In the genomic region with DNA sequence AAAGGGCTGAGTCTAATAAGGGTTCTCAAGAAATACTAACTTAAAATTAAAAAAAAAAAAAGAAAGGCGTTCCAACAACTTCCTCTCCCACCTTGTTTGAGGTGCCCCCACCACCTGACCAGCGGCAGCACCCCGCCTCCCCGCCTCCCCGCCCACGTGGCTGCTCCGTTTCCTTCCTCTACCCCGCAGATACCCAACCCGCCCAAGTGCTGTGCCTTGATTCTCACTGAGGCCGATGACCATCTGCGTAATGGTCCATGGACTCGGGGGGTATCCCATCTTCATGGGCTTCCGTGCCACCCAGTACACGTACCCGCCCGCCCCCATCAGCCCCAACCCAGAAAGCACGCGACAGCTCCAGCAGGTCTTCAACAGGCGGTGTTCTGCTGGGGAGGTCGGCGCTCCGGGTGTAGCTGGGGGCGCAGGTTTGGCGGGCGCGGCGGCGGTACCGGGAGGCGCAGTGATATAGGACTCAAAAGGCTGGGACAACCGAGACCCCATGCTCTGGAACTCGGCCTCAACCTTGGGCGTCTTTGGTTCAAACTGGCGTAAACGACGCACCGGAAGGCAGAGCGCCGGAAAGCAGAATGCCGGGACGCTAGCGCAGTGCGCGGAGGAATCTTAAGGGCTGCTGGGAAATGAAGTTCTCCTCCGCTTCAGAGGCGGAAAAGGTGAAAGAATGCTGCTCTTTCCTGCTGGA, we compare ENCODE assay signal across 8 cellular contexts. TPM values are rescaled to one million over a fixed set of nuclear protein-coding genes. Genes with fewer than 3 reads are reported as not detected.
A peak's percentile ranks its signal among the peaks of the same experiment; 100 is the strongest.
DNase-seq lines count a peak whose midpoint lies in the region; ATAC-seq and TF ChIP-seq lines count a peak whose summit lies in the region.

A gene with protein sequence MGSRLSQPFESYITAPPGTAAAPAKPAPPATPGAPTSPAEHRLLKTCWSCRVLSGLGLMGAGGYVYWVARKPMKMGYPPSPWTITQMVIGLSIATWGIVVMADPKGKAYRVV (minus strand): TSS at position 545 of the 700 bp plus-strand sequence. CDS start 44 bp downstream, at position 501.

- peaks cover 10% of the 10 kb centered on the region for H3K4me1 Mint-ChIP-seq in CD14-positive monocyte
- H3K4me1 Mint-ChIP-seq in effector memory CD8-positive, alpha-beta T cell (ENCODE audit: low read depth in 2 of 2), result peaks cover 9 to 12% of the 10 kb centered on the region in 2 donors
- peaks cover 10% of the 10 kb centered on the region for H3K4me1 Mint-ChIP-seq in memory B cell

- no peak for TF ChIP-seq CTCF in CD14-positive monocyte (IDR thresholded peaks at IDR 0.05)

- ATAC-seq in GM19328 (IDR thresholded peaks at IDR 0.05; ENCODE audit: unreplicated experiment), result peak; percentile 86
- ATAC-seq in HG03521 (IDR thresholded peaks at IDR 0.05; ENCODE audit: unreplicated experiment), result peak; percentile 90
- ATAC-seq in effector memory CD8-positive, alpha-beta T cell (replicated peaks), result peak; percentile 90
- peak; percentile 90 for ATAC-seq in memory B cell (ENCODE audit: low read depth)

- intact Hi-C loops in CD14-positive monocyte (cut with micrococcal nuclease), result no loop called here

- peaks cover 17 to 23% of the 10 kb centered on the region in 2 donors for H3K36me3 Mint-ChIP-seq in CD14-positive monocyte
- peaks cover 7% of the 10 kb centered on the region for H3K36me3 Mint-ChIP-seq in effector memory CD8-positive, alpha-beta T cell (ENCODE audit: insufficient read depth)
- peaks cover 12% of the 10 kb centered on the region for H3K36me3 Mint-ChIP-seq in memory B cell

- H3K27me3 Mint-ChIP-seq in CD14-positive monocyte (ENCODE audit: low read depth in 3 of 3) (no peaks in the 10 kb centered on the region), memory B cell (no peaks in the 10 kb centered on the region)
- H3K27me3 Mint-ChIP-seq in effector memory CD8-positive, alpha-beta T cell, result no peaks in the 10 kb centered on the region

- H3K4me3 Mint-ChIP-seq in CD14-positive monocyte (peak within 1 kb of the TSS; percentile 86 to 95), memory B cell (peak within 1 kb of the TSS; percentile 93)
- H3K4me3 Mint-ChIP-seq in effector memory CD8-positive, alpha-beta T cell, result peak within 1 kb of the TSS; percentile 94 to 96

- H3K9me3 Mint-ChIP-seq in CD14-positive monocyte (no peaks in the 10 kb centered on the region), memory B cell (no peaks in the 10 kb centered on the region)
- H3K9me3 Mint-ChIP-seq in effector memory CD8-positive, alpha-beta T cell, result no peaks in the 10 kb centered on the region

- DNase-seq in CD14-positive monocyte (ENCODE audit: low spot score), result peak; percentile 51
- DNase-seq in NCI-H774 (lab: John Stamatoyannopoulos, UW), result peak; percentile 88
- peak; percentile 89 for DNase-seq in activated CD8-positive, alpha-beta memory T cell treated with anti-CD3 and anti-CD28 coated beads for 24 hours
- DNase-seq in effector memory CD8-positive, alpha-beta T cell, result peak; percentile 53 to 62 (median 56)
- peak; percentile 53 to 58 for DNase-seq in memory B cell (ENCODE audit: low spot score in 2 of 2)
- peak; percentile 38 for DNase-seq in stimulated activated CD8-positive, alpha-beta memory T cell treated with anti-CD3 and anti-CD28 coated beads, Interleukin-12 subunit alpha, Interleukin-12 subunit beta, amount 100 ng/mL, for 24 hours (ENCODE audit: extremely low read depth)

- H3K27ac Mint-ChIP-seq in CD14-positive monocyte (peak within 1 kb of the TSS in 6 of 7 donors; percentile 20 to 91 (median 82)), memory B cell (peak within 1 kb of the TSS; percentile 90)
- peak within 1 kb of the TSS; percentile 93 to 96 for H3K27ac Mint-ChIP-seq in effector memory CD8-positive, alpha-beta T cell

RNA-seq across cellular contexts. Expression of the gene that starts here (rescaled TPM):
- polyA plus RNA-seq in CD14-positive monocyte, result 10 to 100 TPM; 25.4 to 29.6 TPM

Comparison
In these comparisons a context has a peak if more than half of its experiments do, and no peak if none do; other contexts are left out.
1. Peak in every context shown above with its lines: DNase-seq and ATAC-seq.
2. DNase-seq: peak in every context shown above with its lines; median percentile 89 in activated CD8-positive, alpha-beta memory T cell treated with anti-CD3 and anti-CD28 coated beads for 24 hours; 88 in NCI-H774; 56 in effector memory CD8-positive, alpha-beta T cell; 56 in memory B cell; 51 in CD14-positive monocyte; 38 in stimulated activated CD8-positive, alpha-beta memory T cell treated with anti-CD3 and anti-CD28 coated beads, Interleukin-12 subunit alpha, Interleukin-12 subunit beta, amount 100 ng/mL, for 24 hours.